In the genomic region with DNA sequence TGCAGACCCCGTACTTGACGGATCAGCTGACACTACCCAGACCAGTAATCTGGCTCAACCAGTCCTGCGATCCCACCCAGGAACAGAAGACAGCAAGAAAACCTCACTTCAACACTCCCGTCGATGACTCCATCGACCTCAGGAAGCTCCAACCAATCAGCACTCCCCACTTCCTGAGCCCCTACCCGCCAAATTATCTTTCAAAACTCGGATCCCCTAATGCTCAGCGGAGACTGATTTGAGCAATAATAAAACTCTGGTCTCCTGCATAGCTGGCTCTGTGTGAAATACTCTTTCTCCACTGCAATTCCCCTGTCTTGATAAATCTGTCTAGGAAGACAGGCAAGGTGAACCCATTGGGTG, we compare ENCODE assay signal across 1 cellular context.
TF ChIP-seq lines count a peak whose summit lies in the region.

No MANE protein-coding gene starts in this region.

TF ChIP-seq in H1, 55 proteins besides CTCF, POLR2A, EP300 and RAD21:
- TF ChIP-seq JUN (IDR thresholded peaks at IDR 0.05; ENCODE audit: low read depth, low read length), result no peak
- TF ChIP-seq KDM1A (IDR thresholded peaks at IDR 0.05; ENCODE audit: borderline replicate concordance, low read length), result no peak
- no peak for TF ChIP-seq CHD1 (IDR thresholded peaks at IDR 0.05; ENCODE audit: low read depth, low read length)
- TF ChIP-seq PHF8 (conservative IDR thresholded peaks at IDR 0.05; ENCODE audit: low read depth, low read length), result no peak
- TF ChIP-seq, protein P1, sequence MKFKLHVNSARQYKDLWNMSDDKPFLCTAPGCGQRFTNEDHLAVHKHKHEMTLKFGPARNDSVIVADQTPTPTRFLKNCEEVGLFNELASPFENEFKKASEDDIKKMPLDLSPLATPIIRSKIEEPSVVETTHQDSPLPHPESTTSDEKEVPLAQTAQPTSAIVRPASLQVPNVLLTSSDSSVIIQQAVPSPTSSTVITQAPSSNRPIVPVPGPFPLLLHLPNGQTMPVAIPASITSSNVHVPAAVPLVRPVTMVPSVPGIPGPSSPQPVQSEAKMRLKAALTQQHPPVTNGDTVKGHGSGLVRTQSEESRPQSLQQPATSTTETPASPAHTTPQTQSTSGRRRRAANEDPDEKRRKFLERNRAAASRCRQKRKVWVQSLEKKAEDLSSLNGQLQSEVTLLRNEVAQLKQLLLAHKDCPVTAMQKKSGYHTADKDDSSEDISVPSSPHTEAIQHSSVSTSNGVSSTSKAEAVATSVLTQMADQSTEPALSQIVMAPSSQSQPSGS (IDR thresholded peaks at IDR 0.05; ENCODE audit: low read length), result no peak
- TF ChIP-seq CHD2 (IDR thresholded peaks at IDR 0.05; ENCODE audit: low read length), result no peak
